16 cellular contexts compared by ENCODE assay signal in the genomic region with DNA sequence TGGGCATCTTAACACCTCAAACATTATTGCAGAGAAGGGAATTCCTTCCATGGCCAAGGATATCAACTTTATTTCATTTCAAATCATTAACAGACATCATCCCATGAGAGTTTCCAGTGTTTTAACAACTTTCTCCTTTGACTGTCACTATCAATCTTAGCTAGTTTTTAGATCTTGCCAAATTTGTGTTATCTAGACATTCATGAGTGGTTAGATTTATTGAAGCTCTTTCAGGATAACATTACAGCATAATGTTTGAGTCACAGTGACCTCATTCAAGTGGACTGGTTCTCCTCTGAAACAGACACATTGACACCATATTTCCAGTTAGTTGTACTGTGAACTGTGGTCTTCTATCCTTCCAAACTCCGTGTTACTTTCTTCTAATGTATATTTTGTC. TPM values are rescaled to one million over a fixed set of nuclear protein-coding genes. Genes with fewer than 3 reads are reported as not detected.
DNase-seq lines count a peak whose midpoint lies in the region; ATAC-seq and TF ChIP-seq lines count a peak whose summit lies in the region.
"Had no signal": no experiment of that assay in that cellular context is flagged by ENCODE, and none has a peak within 500 bp of the region (broad histone marks: within the 10 kb centered on the region; RNA-seq: fewer than 3 reads in every experiment).

No MANE protein-coding gene starts in this region.

- H2BK12ac ChIP-seq in mesenchymal stem cell (ENCODE audit: low read length in 2 of 2) (no peak overlapping the region), H9 (ENCODE audit: insufficient read length, low read depth, low read length) (no peak overlapping the region)

- no peaks in the 10 kb centered on the region for H3K36me3 ChIP-seq in mammary epithelial cell (ENCODE audit: insufficient read depth, low read length)
- no peaks in the 10 kb centered on the region for H3K36me3 ChIP-seq in breast epithelium
- no peaks in the 10 kb centered on the region for H3K36me3 ChIP-seq in mesenchymal stem cell (ENCODE audit: control insufficient read depth in 1 of 2, insufficient read depth in 2 of 2, low read depth in 1 of 2, low read length in 2 of 2)

- H3K79me2 ChIP-seq in mammary epithelial cell (ENCODE audit: insufficient read depth, low read length) (no peaks in the 10 kb centered on the region), H9 (ENCODE audit: insufficient read depth, low read length) (no peaks in the 10 kb centered on the region)

- 100% methylated on average over 1 of the region's 1 CpG for WGBS in mammary epithelial cell (ENCODE audit: low coverage, missing lambda C conversion rate)
- 64% methylated on average over 1 of the region's 1 CpG for WGBS in mesenchymal stem cell
- WGBS in H9 (ENCODE audit: extremely low coverage, insufficient read length, low lambda C conversion rate): no CpG with 5 or more reads among the region's 1 CpG

- no peaks in the 10 kb centered on the region for H3K36me3 Mint-ChIP-seq in H9 (ENCODE audit: insufficient read depth in 1 of 3, low read depth in 3 of 3)
- H3K36me3 Mint-ChIP-seq: brain had no signal

- H3K4me3 ChIP-seq in mammary epithelial cell (replicated peaks in 1 of 3; ENCODE audit: insufficient read depth in 1 of 3, low read depth in 2 of 3, low read length in 3 of 3): no peak overlapping the region
- no peak overlapping the region for H3K4me3 ChIP-seq in breast epithelium
- H3K4me3 ChIP-seq in epithelial cell of esophagus (ENCODE audit: low read length): no peak overlapping the region
- H3K4me3 ChIP-seq in mesenchymal stem cell (ENCODE audit: insufficient read depth in 1 of 2, low read depth in 1 of 2, low read length in 2 of 2): peak overlapping the region in 1 of 2 experiments; percentile 68
- H3K4me3 ChIP-seq: testis had no signal

- no peaks in the 10 kb centered on the region for H3K23me2 ChIP-seq in H9 (ENCODE audit: insufficient read length, low read depth, low read length, poor library complexity, severe bottlenecking)

- H3K14ac ChIP-seq in mesenchymal stem cell (ENCODE audit: low read length in 2 of 2) (no peak overlapping the region), H9 (ENCODE audit: insufficient read depth, low read length) (no peak overlapping the region)

- peaks cover 12 to 15% of the 10 kb centered on the region in 2 experiments; a peak in 3 of 4 replicates for H3K4me1 Mint-ChIP-seq in H9
- H3K4me1 Mint-ChIP-seq: brain had no signal

- DNase-seq in mammary epithelial cell: peak; percentile 37
- DNase-seq in breast epithelium (ENCODE audit: low spot score in 2 of 2): no peak
- DNase-seq in epithelial cell of esophagus (ENCODE audit: low read depth): peak; percentile 33
- DNase-seq in mesenchymal stem cell: peak; percentile 76
- DNase-seq in NCI-H1930 (lab: John Stamatoyannopoulos, UW): no peak
- no peak for DNase-seq in H9
- no peak for DNase-seq in HPDE6-E6E7 (ENCODE audit: extremely low spot score)
- DNase-seq: activated CD8-positive, alpha-beta T cell treated with anti-CD3 and anti-CD28 coated beads for 36 hours; GDM1; head of caudate nucleus; NCI-H1048; SIG-M5; testis had no signal

- no peak overlapping the region for H3K23ac ChIP-seq in mesenchymal stem cell (ENCODE audit: low read length in 2 of 2)
- no peak overlapping the region for H3K23ac ChIP-seq in H9 (ENCODE audit: insufficient read length, low read depth, low read length)

- H3K27ac ChIP-seq in mammary epithelial cell (ENCODE audit: insufficient read depth, low read depth, low read length) (no peak overlapping the region), breast epithelium (no peak overlapping the region), mesenchymal stem cell (ENCODE audit: low read length, poor library complexity, severe bottlenecking) (no peak overlapping the region), H9 (ENCODE audit: insufficient read length, low read depth, low read length) (no peak overlapping the region)
- H3K27ac ChIP-seq: 22Rv1 had no signal

- TF ChIP-seq POLR2A in breast epithelium (IDR thresholded peaks at IDR 0.05): no peak

- H3K9me3 ChIP-seq in mammary epithelial cell (replicated peaks; ENCODE audit: insufficient read depth, low read length) (no peaks in the 10 kb centered on the region), breast epithelium (no peaks in the 10 kb centered on the region), mesenchymal stem cell (ENCODE audit: control insufficient read depth, low read length) (no peaks in the 10 kb centered on the region), H9 (ENCODE audit: control insufficient read depth, low read depth, low read length) (no peaks in the 10 kb centered on the region)
- H3K9me3 ChIP-seq: testis had no signal

- no peak for TF ChIP-seq CTCF in mammary epithelial cell (conservative IDR thresholded peaks at IDR 0.05 in 1 of 2, IDR thresholded peaks at IDR 0.05 in 1 of 2; ENCODE audit: extremely low read depth in 1 of 2, insufficient read depth in 1 of 2, low read depth in 1 of 2, low read length in 2 of 2)
- TF ChIP-seq CTCF in breast epithelium (IDR thresholded peaks at IDR 0.05): no peak
- TF ChIP-seq CTCF in epithelial cell of esophagus (IDR thresholded peaks at IDR 0.05; ENCODE audit: insufficient read depth, low read depth, low read length, missing control alignments): no peak
- TF ChIP-seq CTCF in H9 (conservative IDR thresholded peaks at IDR 0.05): no peak

- intact Hi-C loops in mammary epithelial cell (cut with micrococcal nuclease): no loop called here
- intact Hi-C loops in breast epithelium (cut with DNase I; ENCODE audit: low total_unique reads): no loop called here

- no peak overlapping the region for H2BK15ac ChIP-seq in mesenchymal stem cell (ENCODE audit: low read depth, poor library complexity, severe bottlenecking)
- no peak overlapping the region for H2BK15ac ChIP-seq in H9 (ENCODE audit: low read depth, low read length)

- H3K9ac ChIP-seq in mammary epithelial cell (ENCODE audit: insufficient read depth, low read length): no peak overlapping the region
- H3K9ac ChIP-seq in mesenchymal stem cell (ENCODE audit: low read length): peak overlapping the region; percentile 74
- no peak overlapping the region for H3K9ac ChIP-seq in H9 (ENCODE audit: extremely low read depth, insufficient read length, low read length)

- CTCF ChIA-PET in mammary epithelial cell (lab: Charles Lee; ENCODE audit: low non-redundant PET): no interaction called here

- no peak overlapping the region for H3K56ac ChIP-seq in H9 (ENCODE audit: insufficient read length, low read depth, low read length)

- H2AFZ ChIP-seq in mammary epithelial cell (ENCODE audit: low read depth, low read length) (no peak overlapping the region), mesenchymal stem cell (ENCODE audit: low read depth, low read length) (no peak overlapping the region), H9 (ENCODE audit: low read length) (no peak overlapping the region)

- H2BK120ac ChIP-seq in mesenchymal stem cell (ENCODE audit: low read depth, low read length): no peak overlapping the region
- no peak overlapping the region for H2BK120ac ChIP-seq in H9 (ENCODE audit: low read depth, low read length, poor library complexity, severe bottlenecking)

- no peak overlapping the region for H3K27ac Mint-ChIP-seq in H9
- H3K27ac Mint-ChIP-seq: activated CD8-positive, alpha-beta T cell treated with anti-CD3 and anti-CD28 coated beads for 36 hours; brain had no signal

- H3K4me3 Mint-ChIP-seq in H9: no peak overlapping the region
- H3K4me3 Mint-ChIP-seq: activated CD8-positive, alpha-beta T cell treated with anti-CD3 and anti-CD28 coated beads for 36 hours; brain had no signal

- no peak overlapping the region for H3T11ph ChIP-seq in H9 (ENCODE audit: low read length)

- H3K4me2 ChIP-seq in mammary epithelial cell (ENCODE audit: insufficient read depth, low read depth, low read length): no peak overlapping the region
- no peak overlapping the region for H3K4me2 ChIP-seq in mesenchymal stem cell (ENCODE audit: low read length, poor library complexity, severe bottlenecking)
- no peak overlapping the region for H3K4me2 ChIP-seq in H9 (ENCODE audit: insufficient read depth, insufficient read length, low read length)

- H4K8ac ChIP-seq in mesenchymal stem cell (ENCODE audit: low read length) (no peak overlapping the region), H9 (replicated peaks; ENCODE audit: insufficient read length, low read depth, low read length) (no peak overlapping the region)

- dilution Hi-C loops in mammary epithelial cell (cut with HindIII; ENCODE audit: low sequenced_read_pairs): no loop called here

- H3K27me3 Mint-ChIP-seq in H9 (ENCODE audit: low read depth): peaks cover 25% of the 10 kb centered on the region

- H2AK5ac ChIP-seq in mesenchymal stem cell (ENCODE audit: low read length, severe bottlenecking) (no peak overlapping the region), H9 (ENCODE audit: insufficient read length, low read length) (no peak overlapping the region)

- H2BK5ac ChIP-seq in mesenchymal stem cell (ENCODE audit: low read depth, low read length, poor library complexity, severe bottlenecking): no peak overlapping the region
- no peak overlapping the region for H2BK5ac ChIP-seq in H9 (ENCODE audit: insufficient read length, low read length)

- H3K18ac ChIP-seq in mesenchymal stem cell (ENCODE audit: low read depth in 1 of 2, low read length in 2 of 2): no peak overlapping the region
- H3K18ac ChIP-seq in H9 (ENCODE audit: insufficient read length, low read depth, low read length): no peak overlapping the region

- H2BK20ac ChIP-seq in H9 (ENCODE audit: low read depth, low read length, poor library complexity, severe bottlenecking): no peak overlapping the region

- no peaks in the 10 kb centered on the region for H3K79me1 ChIP-seq in mesenchymal stem cell (replicated peaks; ENCODE audit: low read length, poor library complexity, severe bottlenecking)
- H3K79me1 ChIP-seq in H9 (ENCODE audit: insufficient read depth, low read depth, low read length, poor library complexity, severe bottlenecking): no peaks in the 10 kb centered on the region

- H4K20me1 ChIP-seq in mammary epithelial cell (ENCODE audit: insufficient read depth, low read length) (no peaks in the 10 kb centered on the region), H9 (ENCODE audit: control insufficient read depth, insufficient read depth, insufficient read length) (no peaks in the 10 kb centered on the region)

- no peak overlapping the region for H3K4ac ChIP-seq in mesenchymal stem cell (ENCODE audit: low read depth in 1 of 2, low read length in 2 of 2)
- H3K4ac ChIP-seq in H9 (ENCODE audit: low read depth, low read length): no peak overlapping the region

- H3K27me3 ChIP-seq in mammary epithelial cell (ENCODE audit: insufficient read depth, low read length): no peaks in the 10 kb centered on the region
- H3K27me3 ChIP-seq in breast epithelium: peaks cover 0 to 13% of the 10 kb centered on the region in 2 donors
- peaks cover 0 to 40% of the 10 kb centered on the region in 2 experiments for H3K27me3 ChIP-seq in mesenchymal stem cell (ENCODE audit: control insufficient read depth in 1 of 2, insufficient read depth in 1 of 2, low read length in 2 of 2)
- H3K27me3 ChIP-seq in H9 (ENCODE audit: insufficient read depth, low read length): no peaks in the 10 kb centered on the region
- H3K27me3 ChIP-seq: testis had no signal

- H4K91ac ChIP-seq in mesenchymal stem cell (ENCODE audit: low read length) (no peak overlapping the region), H9 (ENCODE audit: insufficient read length, low read depth, low read length) (no peak overlapping the region)

- no peaks in the 10 kb centered on the region for H3K9me3 Mint-ChIP-seq in H9
- H3K9me3 Mint-ChIP-seq: activated CD8-positive, alpha-beta T cell treated with anti-CD3 and anti-CD28 coated beads for 36 hours had no signal

- no TSS peak for BruUV-seq in mammary epithelial cell (replicated peaks; lab: Mats Ljungman, UMichigan)

- H4K5ac ChIP-seq in H9 (ENCODE audit: insufficient read length, low read depth, low read length): no peak overlapping the region

- no peak for ATAC-seq in HG03045 (IDR thresholded peaks at IDR 0.05; ENCODE audit: unreplicated experiment)
- ATAC-seq: activated CD8-positive, alpha-beta T cell treated with anti-CD3 and anti-CD28 coated beads for 36 hours had no signal

- H3K4me1 ChIP-seq in mammary epithelial cell (ENCODE audit: insufficient read depth, low read length): peaks cover 15% of the 10 kb centered on the region
- no peaks in the 10 kb centered on the region for H3K4me1 ChIP-seq in breast epithelium
- peaks cover under 1% of the 10 kb centered on the region for H3K4me1 ChIP-seq in mesenchymal stem cell (ENCODE audit: control insufficient read depth, insufficient read depth, low read depth, low read length)
- H3K4me1 ChIP-seq in H9 (ENCODE audit: insufficient read depth, low read length): no peaks in the 10 kb centered on the region

- in situ Hi-C loops in mammary epithelial cell (cut with MboI; ENCODE audit: low sequenced_read_pairs in 2 of 2): no loop called here

RNA-seq across cellular contexts. Expression of a gene that starts 8.6 kb away (rescaled TPM):
- total RNA-seq in mammary epithelial cell (1 to 10 TPM; 6.5 to 9.7 TPM), breast epithelium (1 to 10 TPM; 2.5 to 4.3 (median 4.0) TPM), H9 (2021) (0.22 and 0.31 TPM in 2 replicates)
- 2.7 TPM for polyA plus RNA-seq in mammary epithelial cell
- polyA minus RNA-seq in mammary epithelial cell: 14.6 TPM
- 0.10 TPM for polyA plus RNA-seq in mesenchymal stem cell (2013, experiment 1 of 2)
- 0.10 TPM for polyA plus RNA-seq in mesenchymal stem cell (2013, experiment 2 of 2)

Comparison
In these comparisons a context has a peak if more than half of its experiments do, and no peak if none do; other contexts are left out.
1. DNase-seq: peak in mammary epithelial cell (single experiment), epithelial cell of esophagus (single experiment) and mesenchymal stem cell (single experiment); none in breast epithelium (0 of 2), NCI-H1930 (0 of 2), H9 (single experiment) and HPDE6-E6E7 (single experiment).